ENCODE assay signal across 19 cellular contexts in the genomic region with DNA sequence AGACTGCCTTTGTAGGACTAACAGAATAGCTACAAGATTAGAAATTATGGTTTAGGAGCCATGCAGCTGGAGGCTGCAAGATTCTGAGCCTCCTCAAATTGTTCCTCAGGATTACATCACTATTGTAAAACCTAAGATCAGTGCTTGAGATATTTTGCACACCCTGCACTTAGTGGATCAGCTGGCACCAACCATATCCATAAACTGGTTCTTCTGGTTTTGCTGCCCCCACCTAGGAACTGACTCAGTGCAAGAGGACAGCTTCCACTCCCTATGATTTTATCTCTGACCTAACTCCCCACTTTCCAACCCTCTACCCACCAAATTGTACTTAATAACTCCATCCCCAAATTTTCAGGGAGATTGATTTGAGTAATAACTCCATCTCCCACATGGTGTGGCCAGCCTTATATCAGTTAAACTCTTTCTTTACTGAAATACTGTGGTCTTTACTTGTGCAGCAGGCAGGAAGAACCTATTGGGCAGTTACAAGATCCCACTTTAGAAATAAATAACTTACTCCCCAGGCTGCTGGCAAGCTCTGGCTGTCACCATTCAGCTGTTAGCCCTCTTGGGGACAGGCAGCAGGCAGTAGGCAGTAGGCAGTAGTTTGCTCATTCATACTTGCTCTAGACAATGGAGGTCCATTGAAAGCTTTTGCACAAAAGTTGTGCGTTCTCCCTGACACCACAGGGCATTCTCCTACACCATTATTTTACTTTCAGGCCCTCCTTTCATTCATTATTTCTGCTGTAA.
DNase-seq lines count a peak whose midpoint lies in the region; ATAC-seq and TF ChIP-seq lines count a peak whose summit lies in the region.
"Had no signal": no experiment of that assay in that cellular context is flagged by ENCODE, and none has a peak within 500 bp of the region (broad histone marks: within the 10 kb centered on the region; RNA-seq: fewer than 3 reads in every experiment).

No MANE protein-coding gene starts in this region.

- no peak overlapping the region for H2AK5ac ChIP-seq in mesendoderm (ENCODE audit: low read length)

- H2AFZ ChIP-seq in osteoblast (ENCODE audit: low read length): no peak overlapping the region

- no peaks in the 10 kb centered on the region for H3K79me1 ChIP-seq in mesendoderm (ENCODE audit: low read length)

- H3K4me1 ChIP-seq in RWPE2 (ENCODE audit: insufficient read depth, poor library complexity, severe bottlenecking) (peaks cover 60% of the 10 kb centered on the region), mesendoderm (ENCODE audit: control insufficient read depth, low read depth, low read length) (no peaks in the 10 kb centered on the region), urinary bladder (ENCODE audit: insufficient read depth) (no peaks in the 10 kb centered on the region), osteoblast (ENCODE audit: insufficient read depth, low read length) (no peaks in the 10 kb centered on the region)
- H3K4me1 ChIP-seq: spleen had no signal

- no peak for TF ChIP-seq CTCF in RWPE2 (IDR thresholded peaks at IDR 0.05; ENCODE audit: poor library complexity, severe bottlenecking)
- TF ChIP-seq CTCF in osteoblast (IDR thresholded peaks at IDR 0.05; ENCODE audit: extremely low read depth, low read depth, low read length): no peak

- H3K27ac ChIP-seq in RWPE2 (ENCODE audit: poor library complexity, severe bottlenecking): peak overlapping the region; percentile 98
- no peak overlapping the region for H3K27ac ChIP-seq in mesendoderm (ENCODE audit: low read depth, low read length)
- H3K27ac ChIP-seq in urinary bladder (ENCODE audit: low read depth): peak overlapping the region; percentile 52
- H3K27ac ChIP-seq in osteoblast (ENCODE audit: low read depth, low read length): no peak overlapping the region
- H3K27ac ChIP-seq: SK-N-MC, spleen, suprapubic skin had no signal

- H3K27me3 ChIP-seq in RWPE2 (ENCODE audit: insufficient read depth, poor library complexity, severe bottlenecking): no peaks in the 10 kb centered on the region
- no peaks in the 10 kb centered on the region for H3K27me3 ChIP-seq in mesendoderm (ENCODE audit: insufficient read depth, low read length, poor library complexity)
- no peaks in the 10 kb centered on the region for H3K27me3 ChIP-seq in osteoblast (ENCODE audit: insufficient read depth, low read length)
- H3K27me3 ChIP-seq: spleen, suprapubic skin had no signal

- H3K36me3 ChIP-seq in RWPE2 (ENCODE audit: low read depth) (peaks cover 7% of the 10 kb centered on the region; the same call in 1 of the 2 replicates), mesendoderm (ENCODE audit: control insufficient read depth, insufficient read depth, low read length) (no peaks in the 10 kb centered on the region), urinary bladder (ENCODE audit: insufficient read depth) (no peaks in the 10 kb centered on the region), osteoblast (ENCODE audit: insufficient read depth, low read length) (no peaks in the 10 kb centered on the region)
- H3K36me3 ChIP-seq: spleen, suprapubic skin had no signal

- WGBS in mesendoderm (ENCODE audit: extremely low coverage, insufficient coverage, low lambda C conversion rate): no CpG with 5 or more reads among the region's 1 CpG
- 86% methylated on average over 1 of the region's 1 CpG for WGBS in urinary bladder

- H3K9ac ChIP-seq in mesendoderm (ENCODE audit: low read length): no peak overlapping the region

- no peak overlapping the region for H2BK120ac ChIP-seq in mesendoderm (ENCODE audit: low read depth, low read length)

- H4K8ac ChIP-seq in mesendoderm (ENCODE audit: low read depth, low read length): no peak overlapping the region

- no peak overlapping the region for H3K18ac ChIP-seq in mesendoderm (ENCODE audit: low read length)

- H3K79me2 ChIP-seq in mesendoderm (ENCODE audit: control insufficient read depth, insufficient read depth, low read length): no peaks in the 10 kb centered on the region
- no peaks in the 10 kb centered on the region for H3K79me2 ChIP-seq in osteoblast (ENCODE audit: insufficient read depth, low read length)

- no peak overlapping the region for H3K4me3 ChIP-seq in RWPE2 (ENCODE audit: severe bottlenecking)
- H3K4me3 ChIP-seq in mesendoderm (ENCODE audit: low read length): no peak overlapping the region
- H3K4me3 ChIP-seq in urinary bladder (ENCODE audit: low read depth, low read length): no peak overlapping the region
- H3K4me3 ChIP-seq in osteoblast (ENCODE audit: insufficient read depth, low read length): no peak overlapping the region
- H3K4me3 ChIP-seq: SK-N-MC, spleen, suprapubic skin had no signal

- H3K4me2 ChIP-seq in mesendoderm (ENCODE audit: low read length): no peak overlapping the region
- no peak overlapping the region for H3K4me2 ChIP-seq in osteoblast (ENCODE audit: insufficient read depth, low read length)

- no peak overlapping the region for H2BK5ac ChIP-seq in mesendoderm (ENCODE audit: low read length)

- no peak overlapping the region for H4K5ac ChIP-seq in mesendoderm (ENCODE audit: low read length)

- no peak overlapping the region for H3K56ac ChIP-seq in mesendoderm (ENCODE audit: low read length)

- H3K23ac ChIP-seq in mesendoderm (ENCODE audit: low read length): no peak overlapping the region

- no peaks in the 10 kb centered on the region for H4K20me1 ChIP-seq in osteoblast (ENCODE audit: insufficient read depth, low read length)

- H3K9me3 ChIP-seq in RWPE2 (ENCODE audit: severe bottlenecking) (peaks cover 8% of the 10 kb centered on the region), osteoblast (ENCODE audit: low read depth, low read length) (peaks cover 4% of the 10 kb centered on the region)
- H3K9me3 ChIP-seq: spleen, suprapubic skin had no signal

- H3K4ac ChIP-seq in mesendoderm (ENCODE audit: low read depth, low read length): no peak overlapping the region

- peak; percentile 79 for ATAC-seq in RWPE2 (ENCODE audit: low read depth)
- ATAC-seq: naive thymus-derived CD8-positive, alpha-beta T cell had no signal

- DNase-seq in NCI-H748 (lab: John Stamatoyannopoulos, UW; ENCODE audit: unreplicated experiment) (peak; percentile 9), NCI-H748 treated with DMSO at 0.1 percent for 48 hours (lab: John Stamatoyannopoulos, UW) (no peak), RWPE2 (ENCODE audit: low spot score) (peak; percentile 77), mesendoderm (peak; percentile 17), osteoblast (ENCODE audit: insufficient read length, low spot score, missing footprints) (no peak), SKM-1 treated with dmso at 0.1 percent for 144 hours (lab: John Stamatoyannopoulos, UW; ENCODE audit: unreplicated experiment) (no peak), NCI-H1092 (lab: John Stamatoyannopoulos, UW) (no peak)
- DNase-seq: activated CD8-positive, alpha-beta memory T cell treated with anti-CD3 and anti-CD28 coated beads for 24 hours; activated naive CD8-positive, alpha-beta T cell treated with anti-CD3 and anti-CD28 coated beads, Interleukin-2, amount 10 ng/mL, durations not matched to agents 7 days and 5 days; C1 segment of cervical spinal cord; cortex of kidney; DMS153; naive thymus-derived CD8-positive, alpha-beta T cell; NCI-H187; NCI-H774; spleen had no signal

- H2BK15ac ChIP-seq in mesendoderm (replicated peaks; ENCODE audit: low read depth): no peak overlapping the region

Comparison
In these comparisons a context has a peak if more than half of its experiments do, and no peak if none do; other contexts are left out.
1. DNase-seq: peak in NCI-H748 (single experiment), RWPE2 (single experiment) and mesendoderm (single experiment); none in NCI-H748 treated with DMSO at 0.1 percent for 48 hours (single experiment), osteoblast (single experiment), SKM-1 treated with dmso at 0.1 percent for 144 hours (single experiment) and NCI-H1092 (single experiment).
2. H3K27ac ChIP-seq: peak in RWPE2 (single experiment) and urinary bladder (single experiment); none in mesendoderm (single experiment) and osteoblast (single experiment).